16 cellular contexts compared by ENCODE assay signal in genomic region chr1:203600782-203601513, GRCh38. TPM values are rescaled to one million over a fixed set of nuclear protein-coding genes. Genes with fewer than 3 reads are reported as not detected.
DNase-seq lines count a peak whose midpoint lies in the region; ATAC-seq and TF ChIP-seq lines count a peak whose summit lies in the region.
"Had no signal": no experiment of that assay in that cellular context is flagged by ENCODE, and none has a peak within 500 bp of the region (broad histone marks: within the 10 kb centered on the region; RNA-seq: fewer than 3 reads in every experiment).

No MANE protein-coding gene starts in this region.

- H3K14ac ChIP-seq in neuronal stem cell (ENCODE audit: low read length): no peak overlapping the region

- H2BK5ac ChIP-seq in neuronal stem cell (ENCODE audit: low read length): no peak overlapping the region

- H3K4me1 Mint-ChIP-seq in brain: peaks cover 60% of the 10 kb centered on the region

- peak overlapping the region; percentile 35 for H2BK15ac ChIP-seq in neuronal stem cell (ENCODE audit: low read length)

- no peaks in the 10 kb centered on the region for H3K9me3 ChIP-seq in neuronal stem cell (replicated peaks in 1 of 2; ENCODE audit: control insufficient read depth in 2 of 2, insufficient read depth in 1 of 2, low read depth in 1 of 2, low read length in 2 of 2)
- H3K9me3 ChIP-seq: BLaER1, lower lobe of right lung had no signal

- H3K4me1 ChIP-seq in neuronal stem cell (ENCODE audit: control insufficient read depth in 2 of 2, insufficient read depth in 1 of 2, low read depth in 1 of 2, low read length in 2 of 2): peaks cover 18 to 22% of the 10 kb centered on the region in 2 donors
- H3K4me1 ChIP-seq: lower lobe of right lung had no signal

- H3K18ac ChIP-seq in neuronal stem cell (ENCODE audit: low read length): peak overlapping the region; percentile 86

- no peak overlapping the region for H4K8ac ChIP-seq in neuronal stem cell (ENCODE audit: low read depth, low read length)

- no peak overlapping the region for H2BK120ac ChIP-seq in neuronal stem cell (ENCODE audit: low read depth, low read length)

- WGBS in neuronal stem cell (ENCODE audit: extremely low coverage in 2 of 2, insufficient read length in 2 of 2, insufficient replicate concordance in 1 of 2), 2 donors: no CpG with 5 or more reads among the region's 9 CpGs

- intact Hi-C loops in left colon (cut with DNase I, micrococcal nuclease): no loop called here

- peaks cover 0 to 4% (median 0%) of the 10 kb centered on the region in 3 experiments for H3K27me3 ChIP-seq in neuronal stem cell (ENCODE audit: control insufficient read depth in 3 of 3, insufficient read depth in 3 of 3, low read depth in 1 of 3, low read length in 3 of 3)
- H3K27me3 ChIP-seq: BLaER1 had no signal

- no peak overlapping the region for H3K4me3 ChIP-seq in neuronal stem cell (ENCODE audit: low read length in 2 of 2)
- H3K4me3 ChIP-seq: BLaER1, lower lobe of right lung had no signal

- peak; percentile 20 for DNase-seq in ELR (ENCODE audit: low read depth)
- peak; percentile 48 for DNase-seq in NCI-H2227 treated with DMSO at 0.1 percent for 48 hours (lab: John Stamatoyannopoulos, UW)
- DNase-seq in neuronal stem cell (ENCODE audit: low spot score): no peak
- DNase-seq in left colon: no peak
- DNase-seq in cortex of kidney (lab: John Stamatoyannopoulos, UW): no peak
- DNase-seq in AG08396 (ENCODE audit: low spot score): no peak
- DNase-seq: activated naive CD4-positive, alpha-beta T cell treated with Interleukin-2 at 50 U/mL for 16 hours; HCEC 1CT; KBM-7; lower lobe of right lung; NCI-H1092; NCI-H345; nucleus accumbens; stimulated activated naive CD4-positive, alpha-beta T cell had no signal

- H2AFZ ChIP-seq in neuronal stem cell (ENCODE audit: low read length): peak overlapping the region; percentile 83

- H3K79me1 ChIP-seq in neuronal stem cell (ENCODE audit: low read depth, low read length): no peaks in the 10 kb centered on the region

- no peak overlapping the region for H3K9ac ChIP-seq in neuronal stem cell (ENCODE audit: low read depth, low read length, poor library complexity)
- H3K9ac ChIP-seq: BLaER1 had no signal

- H3K27ac Mint-ChIP-seq in brain: peak overlapping the region; percentile 50 to 90 (median 75)

- H2AK5ac ChIP-seq in neuronal stem cell (ENCODE audit: low read depth, low read length): peak overlapping the region; percentile 67

- no peak overlapping the region for H3K27ac ChIP-seq in neuronal stem cell (replicated peaks; ENCODE audit: low read length)
- H3K27ac ChIP-seq: BLaER1, lower lobe of right lung had no signal

- H3K4me2 ChIP-seq in neuronal stem cell (ENCODE audit: insufficient read depth, low read length, poor library complexity, severe bottlenecking): no peak overlapping the region
- H3K4me2 ChIP-seq: BLaER1 had no signal

- no peak overlapping the region for H2BK12ac ChIP-seq in neuronal stem cell (ENCODE audit: low read length)

- no peaks in the 10 kb centered on the region for H3K36me3 ChIP-seq in neuronal stem cell (replicated peaks in 1 of 2; ENCODE audit: control insufficient read depth in 2 of 2, insufficient read depth in 2 of 2, low read length in 2 of 2)
- H3K36me3 ChIP-seq: BLaER1, lower lobe of right lung had no signal

- H3K4ac ChIP-seq in neuronal stem cell (ENCODE audit: low read length): no peak overlapping the region

- no peak overlapping the region for H3K4me3 Mint-ChIP-seq in brain

- no peak overlapping the region for H4K91ac ChIP-seq in neuronal stem cell (ENCODE audit: low read depth, low read length, poor library complexity)

- no peak overlapping the region for H3K23ac ChIP-seq in neuronal stem cell (ENCODE audit: low read depth, low read length, poor library complexity)

- no peaks in the 10 kb centered on the region for H3K36me3 Mint-ChIP-seq in brain

- peaks cover 3% of the 10 kb centered on the region for H3K27me3 Mint-ChIP-seq in brain

- peaks cover 0 to 5% (median 0%) of the 10 kb centered on the region in 5 experiments for H3K9me3 Mint-ChIP-seq in brain

- no peak for TF ChIP-seq CTCF in brain (conservative IDR thresholded peaks at IDR 0.05)

- no peak for ATAC-seq in left colon

RNA-seq across cellular contexts. Expression of gene ATP2B4, which starts 25.7 kb away (rescaled TPM):
- polyA plus RNA-seq in brain (ENCODE audit: insufficient read depth, low read depth, low replicate concordance): 95.2 TPM
- 22.6 TPM for polyA plus RNA-seq in neuronal stem cell (2013, experiment 1 of 2)
- polyA plus RNA-seq in neuronal stem cell (2013, experiment 2 of 2): 22.2 TPM
- total RNA-seq in left colon: 10 to 100 TPM; 17.4 to 55.8 TPM

Comparison
In these comparisons a context has a peak if more than half of its experiments do, and no peak if none do; other contexts are left out.
1. DNase-seq: peak in ELR (single experiment) and NCI-H2227 treated with DMSO at 0.1 percent for 48 hours (single experiment); none in neuronal stem cell (single experiment), left colon (0 of 2), cortex of kidney (single experiment) and AG08396 (single experiment).